29 cellular contexts compared by ENCODE assay signal in genomic region chr3:48233542-48233941, GRCh38. TPM values are rescaled to one million over a fixed set of nuclear protein-coding genes. Genes with fewer than 3 reads are reported as not detected.
DNase-seq lines count a peak whose midpoint lies in the region; ATAC-seq and TF ChIP-seq lines count a peak whose summit lies in the region.
"Had no signal": no experiment of that assay in that cellular context is flagged by ENCODE, and none has a peak within 500 bp of the region (broad histone marks: within the 10 kb centered on the region; RNA-seq: fewer than 3 reads in every experiment).

No MANE protein-coding gene starts in this region.

- no TSS peak for BruUV-seq in OCI-LY7 (replicated peaks; lab: Mats Ljungman, UMichigan)

- peak overlapping the region; percentile 93; the same call in 1 of the 2 replicates for H2AFZ ChIP-seq in OCI-LY7 (ENCODE audit: low read length)

- no peaks in the 10 kb centered on the region for H3K9me2 ChIP-seq in OCI-LY7 (ENCODE audit: insufficient read depth, low read length)
- H3K9me2 ChIP-seq: SK-N-SH had no signal

- no peak for TF ChIP-seq CTCF in OCI-LY7 (conservative IDR thresholded peaks at IDR 0.05; ENCODE audit: low read length)

- H3K4me1 Mint-ChIP-seq in memory B cell = peaks cover 19% of the 10 kb centered on the region
- peaks cover 8% of the 10 kb centered on the region for H3K4me1 Mint-ChIP-seq in T-helper 2 cell treated with Interferon-gamma antibody and Interleukin-4, amounts not matched to agents 5 μg/mL and 100 μg/mL, for 36 hours (ENCODE audit: low read depth)

- CTCF ChIA-PET in OCI-LY7 (lab: Charles Lee; ENCODE audit: unreplicated experiment) = interaction anchor here (1.2 kb wide), 1 partner anchor 39 kb away, joined by 7 read pairs; no protein-coding TSS in a partner anchor

- H3K36me3 ChIP-seq in OCI-LY7 (ENCODE audit: insufficient read depth, low read length) = no peaks in the 10 kb centered on the region
- H3K36me3 ChIP-seq: esophagus squamous epithelium, heart left ventricle, left ventricle myocardium inferior, upper lobe of left lung had no signal

- H3K9me3 ChIP-seq in OCI-LY7 (ENCODE audit: low read length) = no peaks in the 10 kb centered on the region
- H3K9me3 ChIP-seq: esophagus squamous epithelium, heart left ventricle, left ventricle myocardium inferior, SK-N-SH, upper lobe of left lung had no signal

- peaks cover 50% of the 10 kb centered on the region for H3K4me1 ChIP-seq in OCI-LY7 (ENCODE audit: insufficient read depth, low read length, poor library complexity, severe bottlenecking)
- H3K4me1 ChIP-seq: foreskin keratinocyte had no signal

- no peak overlapping the region for H3K4me3 Mint-ChIP-seq in memory B cell
- no peak overlapping the region for H3K4me3 Mint-ChIP-seq in T-helper 2 cell treated with Interferon-gamma antibody and Interleukin-4, amounts not matched to agents 5 μg/mL and 100 μg/mL, for 36 hours
- H3K4me3 Mint-ChIP-seq: activated CD8-positive, alpha-beta T cell treated with anti-CD3 and anti-CD28 coated beads for 36 hours; activated naive CD4-positive, alpha-beta T cell treated with anti-CD3 and anti-CD28 coated beads, Interleukin-2, amount 50 U/mL, for 24 hours; CD8-positive, alpha-beta T cell had no signal

- ATAC-seq in memory B cell (ENCODE audit: low read depth) (no peak), GM19452 (IDR thresholded peaks at IDR 0.05; ENCODE audit: unreplicated experiment) (no peak), GM21381 (IDR thresholded peaks at IDR 0.05; ENCODE audit: unreplicated experiment) (no peak), GM21717 (IDR thresholded peaks at IDR 0.05; ENCODE audit: unreplicated experiment) (no peak)

- no peaks in the 10 kb centered on the region for H4K20me1 ChIP-seq in OCI-LY7 (ENCODE audit: insufficient read depth, low read length)

- intact Hi-C loops in OCI-LY7 (cut with micrococcal nuclease; ENCODE audit: unreplicated experiment) = loop anchor here (2.0 kb wide), 1 partner anchor 39 kb away; no protein-coding TSS in a partner anchor

- peak; percentile 65 for DNase-seq in SIG-M5 treated with dmso at 0.1 percent for 504 hours (lab: John Stamatoyannopoulos, UW; ENCODE audit: unreplicated experiment)
- DNase-seq in SIG-M5 (lab: John Stamatoyannopoulos, UW) = no peak
- DNase-seq in OCI-LY7 (ENCODE audit: low spot score) = no peak
- DNase-seq in memory B cell (ENCODE audit: low spot score in 2 of 2) = no peak
- no peak for DNase-seq in T-helper 2 cell treated with Interferon-gamma antibody and Interleukin-4, amounts not matched to agents 5 μg/mL and 100 μg/mL, for 36 hours (ENCODE audit: low spot score)
- DNase-seq: activated CD8-positive, alpha-beta T cell treated with anti-CD3 and anti-CD28 coated beads for 36 hours; amniotic stem cell; CD8-positive, alpha-beta T cell; esophagus squamous epithelium; foreskin keratinocyte; left ventricle myocardium inferior; mesendoderm; MM.1S; NCI-H2081 treated with DMSO at 0.1 percent for 48 hours; NCI-H345; OCI-M1; SK-N-SH; stimulated activated CD4-positive, alpha-beta T cell treated with anti-CD3 and anti-CD28 coated beads, Interleukin-4, amount 100 ng/mL, for 24 hours; upper lobe of left lung had no signal

- no peaks in the 10 kb centered on the region for H3K79me2 ChIP-seq in OCI-LY7 (ENCODE audit: insufficient read depth, low read depth, low read length)

- no peak overlapping the region for H3K4me3 ChIP-seq in OCI-LY7 (ENCODE audit: low read depth, low read length, poor library complexity, severe bottlenecking)

- POLR2A ChIA-PET in OCI-LY7 (lab: Charles Lee) = no interaction called here

- H3K27me3 Mint-ChIP-seq in memory B cell = no peaks in the 10 kb centered on the region
- peaks cover 3% of the 10 kb centered on the region for H3K27me3 Mint-ChIP-seq in T-helper 2 cell treated with Interferon-gamma antibody and Interleukin-4, amounts not matched to agents 5 μg/mL and 100 μg/mL, for 36 hours (ENCODE audit: low read depth)
- H3K27me3 Mint-ChIP-seq: activated CD8-positive, alpha-beta T cell treated with anti-CD3 and anti-CD28 coated beads for 36 hours had no signal

- no peaks in the 10 kb centered on the region for H3K9me3 Mint-ChIP-seq in memory B cell
- H3K9me3 Mint-ChIP-seq in T-helper 2 cell treated with Interferon-gamma antibody and Interleukin-4, amounts not matched to agents 5 μg/mL and 100 μg/mL, for 36 hours = no peaks in the 10 kb centered on the region
- H3K9me3 Mint-ChIP-seq: activated CD8-positive, alpha-beta T cell treated with anti-CD3 and anti-CD28 coated beads for 36 hours; activated naive CD4-positive, alpha-beta T cell treated with anti-CD3 and anti-CD28 coated beads, Interleukin-2, amount 50 U/mL, for 24 hours; CD8-positive, alpha-beta T cell had no signal

- H3K27ac ChIP-seq in OCI-LY7 (ENCODE audit: low read depth, low read length, poor library complexity, severe bottlenecking) = peak overlapping the region; percentile 30
- H3K27ac ChIP-seq: foreskin keratinocyte, KMS-11 had no signal

- peak overlapping the region; percentile 45 for H3K27ac Mint-ChIP-seq in memory B cell
- H3K27ac Mint-ChIP-seq in T-helper 2 cell treated with Interferon-gamma antibody and Interleukin-4, amounts not matched to agents 5 μg/mL and 100 μg/mL, for 36 hours = no peak overlapping the region
- H3K27ac Mint-ChIP-seq: activated CD8-positive, alpha-beta T cell treated with anti-CD3 and anti-CD28 coated beads for 36 hours; activated naive CD4-positive, alpha-beta T cell treated with anti-CD3 and anti-CD28 coated beads, Interleukin-2, amount 50 U/mL, for 24 hours; CD8-positive, alpha-beta T cell had no signal

- no peaks in the 10 kb centered on the region for H3K36me3 Mint-ChIP-seq in memory B cell
- no peaks in the 10 kb centered on the region for H3K36me3 Mint-ChIP-seq in T-helper 2 cell treated with Interferon-gamma antibody and Interleukin-4, amounts not matched to agents 5 μg/mL and 100 μg/mL, for 36 hours (ENCODE audit: low read depth)
- H3K36me3 Mint-ChIP-seq: activated naive CD4-positive, alpha-beta T cell treated with anti-CD3 and anti-CD28 coated beads, Interleukin-2, amount 50 U/mL, for 24 hours; brain; CD8-positive, alpha-beta T cell had no signal

- peak overlapping the region; percentile 77; the same call in 1 of the 2 replicates for H3K4me2 ChIP-seq in OCI-LY7 (ENCODE audit: low read length)
- H3K4me2 ChIP-seq: KMS-11, SK-N-SH had no signal

RNA-seq across cellular contexts. Expression of gene ZNF589, which starts 7.4 kb away (rescaled TPM):
- total RNA-seq in OCI-LY7 (2014; rRNA removed; shearing (Covaris generic)) = 61.4 and 62.4 TPM in 2 replicates
- 82.0 and 83.5 TPM in 2 replicates for total RNA-seq in OCI-LY7 (2022)

RNA-seq across cellular contexts. Expression of gene CAMP, which starts 10.2 kb away (rescaled TPM):
- total RNA-seq in OCI-LY7 (2014; rRNA removed; shearing (Covaris generic)) = 18.2 and 34.6 TPM in 2 replicates
- total RNA-seq in OCI-LY7 (2022) = 33.6 and 56.8 TPM in 2 replicates
- total RNA-seq: A172; activated CD8-positive, alpha-beta T cell treated with anti-CD3 and anti-CD28 coated beads for 36 hours; CD8-positive, alpha-beta T cell; dermis microvascular lymphatic vessel endothelial cell; foreskin keratinocyte; left ventricle myocardium inferior; T-helper 1 cell treated with Interleukin-12 subunit alpha and Interleukin-12 subunit beta and Interleukin-4 antibody, amounts not matched to agents 30 ng/mL and 1 ng/mL, for 36 hours had no signal

RNA-seq across cellular contexts. Expression of gene CDC25A, which starts 45.3 kb away (rescaled TPM):
- total RNA-seq in OCI-LY7 (2014; rRNA removed; shearing (Covaris generic)) = 74.5 and 83.4 TPM in 2 replicates
- 72.9 and 75.4 TPM in 2 replicates for total RNA-seq in OCI-LY7 (2022)
